9 cellular contexts compared by ENCODE assay signal in the genomic region with DNA sequence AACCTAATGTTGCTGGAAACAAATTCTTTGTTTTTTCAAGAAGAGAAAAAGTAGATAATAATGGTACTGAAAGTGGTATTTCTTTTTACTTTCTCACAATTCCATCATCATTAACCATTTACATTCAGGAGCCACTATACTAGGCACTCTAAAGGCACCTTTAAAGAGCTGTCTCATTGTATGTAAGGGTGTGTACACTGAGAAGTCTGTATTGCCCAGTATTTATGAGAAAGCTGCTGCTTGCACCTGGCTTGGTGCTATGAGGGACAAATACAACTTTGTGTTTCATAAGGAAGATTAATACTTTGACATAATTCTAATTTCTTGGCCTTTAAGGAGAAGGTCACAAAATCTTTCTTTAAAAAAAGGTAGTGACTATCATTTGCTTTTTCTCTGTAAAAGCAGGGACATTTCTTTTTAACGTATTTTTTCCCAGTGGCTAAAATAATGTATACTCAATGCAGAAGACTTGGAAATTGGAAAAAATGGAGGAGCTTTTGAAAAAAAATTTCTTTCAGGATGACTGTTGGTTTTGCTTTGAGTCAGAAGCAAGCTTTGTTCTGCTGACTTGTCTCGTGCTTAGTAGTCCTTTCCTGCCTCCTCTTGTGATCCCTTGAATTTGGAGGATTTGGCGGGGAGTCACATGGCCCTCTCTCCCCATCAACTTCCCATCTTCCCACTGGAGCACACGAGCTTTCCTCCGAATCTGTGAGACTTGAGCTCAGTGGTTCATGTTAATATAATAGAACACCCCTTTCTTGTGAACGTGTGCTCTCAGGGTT. TPM values are rescaled to one million over a fixed set of nuclear protein-coding genes. Genes with fewer than 3 reads are reported as not detected.
DNase-seq lines count a peak whose midpoint lies in the region; ATAC-seq and TF ChIP-seq lines count a peak whose summit lies in the region.
"Had no signal": no experiment of that assay in that cellular context is flagged by ENCODE, and none has a peak within 500 bp of the region (broad histone marks: within the 10 kb centered on the region; RNA-seq: fewer than 3 reads in every experiment).

No MANE protein-coding gene starts in this region.

- in situ Hi-C loops in brain microvascular endothelial cell (cut with HindIII; ENCODE audit: low pct_ligation_motif_present, low sequenced_read_pairs) = no loop called here

- no peaks in the 10 kb centered on the region for H3K36me3 ChIP-seq in effector memory CD4-positive, alpha-beta T cell (ENCODE audit: control insufficient read depth, insufficient read depth, low read length)
- H3K36me3 ChIP-seq in esophagus squamous epithelium = no peaks in the 10 kb centered on the region
- H3K36me3 ChIP-seq in brain microvascular endothelial cell (replicated peaks) = no peaks in the 10 kb centered on the region

- peak overlapping the region; percentile 36 for H3K27ac ChIP-seq in effector memory CD4-positive, alpha-beta T cell (ENCODE audit: insufficient read depth, low read length, poor library complexity, severe bottlenecking)
- H3K27ac ChIP-seq in esophagus squamous epithelium = no peak overlapping the region
- H3K27ac ChIP-seq in brain microvascular endothelial cell = no peak overlapping the region

- no peaks in the 10 kb centered on the region for H3K27me3 ChIP-seq in effector memory CD4-positive, alpha-beta T cell (replicated peaks; ENCODE audit: control insufficient read depth, insufficient read depth, low read length, poor library complexity, severe bottlenecking)
- H3K27me3 ChIP-seq in esophagus squamous epithelium (no peaks in the 10 kb centered on the region), brain microvascular endothelial cell (replicated peaks) (no peaks in the 10 kb centered on the region)

- ATAC-seq in GM18505 (IDR thresholded peaks at IDR 0.05; ENCODE audit: unreplicated experiment) (peak; percentile 55), GM19467 (IDR thresholded peaks at IDR 0.05; ENCODE audit: unreplicated experiment) (peak; percentile 37), HG03159 (IDR thresholded peaks at IDR 0.05; ENCODE audit: unreplicated experiment) (peak; percentile 65)

- TF ChIP-seq POLR2A in GM18505 (IDR thresholded peaks at IDR 0.05; ENCODE audit: borderline replicate concordance, extremely low read depth, insufficient read depth, insufficient read length) = no peak
- TF ChIP-seq POLR2A in esophagus squamous epithelium (IDR thresholded peaks at IDR 0.05) = no peak

- 64 to 88% methylated on average over 6 of the region's 6 CpGs for WGBS in esophagus squamous epithelium, 2 donors

- no peak for TF ChIP-seq CTCF in esophagus squamous epithelium (IDR thresholded peaks at IDR 0.05)
- TF ChIP-seq CTCF in brain microvascular endothelial cell (IDR thresholded peaks at IDR 0.05; ENCODE audit: low read depth, low read length, missing control alignments) = no peak

- H3K4me1 ChIP-seq in effector memory CD4-positive, alpha-beta T cell (ENCODE audit: control insufficient read depth, insufficient read depth, low read length, poor library complexity, severe bottlenecking) = peaks cover 39% of the 10 kb centered on the region
- peaks cover 0 to 41% (median 12%) of the 10 kb centered on the region in 3 donors for H3K4me1 ChIP-seq in esophagus squamous epithelium

- no peak overlapping the region for H3K4me3 ChIP-seq in effector memory CD4-positive, alpha-beta T cell (ENCODE audit: insufficient read depth, low read depth, low read length, poor library complexity, severe bottlenecking)
- no peak overlapping the region for H3K4me3 ChIP-seq in esophagus squamous epithelium
- no peak overlapping the region for H3K4me3 ChIP-seq in brain microvascular endothelial cell (ENCODE audit: low read depth, low read length)

- DNase-seq in effector memory CD4-positive, alpha-beta T cell = no peak
- no peak for DNase-seq in esophagus squamous epithelium (lab: John Stamatoyannopoulos, UW)
- no peak for DNase-seq in brain microvascular endothelial cell
- DNase-seq in putamen (ENCODE audit: low spot score) = no peak
- DNase-seq in NCI-H146 (lab: John Stamatoyannopoulos, UW) = no peak
- DNase-seq: NCI-H1105 treated with DMSO at 0.1 percent for 48 hours had no signal

- no peaks in the 10 kb centered on the region for H3K9me3 ChIP-seq in effector memory CD4-positive, alpha-beta T cell (ENCODE audit: control insufficient read depth, low read length)
- H3K9me3 ChIP-seq in esophagus squamous epithelium = no peaks in the 10 kb centered on the region

- intact Hi-C loops in esophagus squamous epithelium (cut with DNase I) = no loop called here

RNA-seq across cellular contexts. Expression of a gene that starts 50.1 kb away (rescaled TPM):
- 10 to 100 TPM; 10.4 to 44.4 (median 15.5) TPM for total RNA-seq in esophagus squamous epithelium
